In the genomic region with DNA sequence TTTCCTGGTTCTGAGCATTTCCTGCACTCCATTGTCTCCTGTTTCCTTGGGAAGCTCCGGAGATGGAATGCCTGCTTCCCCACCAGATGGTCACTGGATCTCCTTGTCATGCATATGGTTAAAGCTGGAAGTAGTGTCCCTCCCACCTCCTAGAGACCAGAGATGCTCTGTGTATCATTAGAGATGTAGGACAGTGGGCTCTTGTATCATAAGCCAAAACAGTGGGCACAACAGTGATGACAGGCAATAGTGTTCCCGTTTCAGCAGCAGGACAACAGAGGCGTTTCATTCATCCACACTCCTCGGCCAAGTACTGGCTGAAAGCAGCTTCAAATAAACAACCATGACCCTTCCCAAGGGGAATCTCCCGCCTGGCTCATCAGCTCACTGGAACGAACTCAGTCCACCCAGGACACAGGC, we compare ENCODE assay signal across 19 cellular contexts.
DNase-seq lines count a peak whose midpoint lies in the region; ATAC-seq lines count a peak whose summit lies in the region.
"Had no signal": no experiment of that assay in that cellular context is flagged by ENCODE, and none has a peak within 500 bp of the region (broad histone marks: within the 10 kb centered on the region; RNA-seq: fewer than 3 reads in every experiment).

No MANE protein-coding gene starts in this region.

- peak; percentile 96 for DNase-seq in Ammon's horn (ENCODE audit: low spot score)
- DNase-seq in amygdala (lab: John Stamatoyannopoulos, UW), result peak in 53 of 56 donors; percentile 13 to 89 (median 59)
- DNase-seq in foreskin melanocyte, result peak; percentile 45
- DNase-seq in occipital lobe (lab: John Stamatoyannopoulos, UW), result peak; percentile 57
- DNase-seq in HT-29 (ENCODE audit: low spot score), result no peak
- DNase-seq in A172 (ENCODE audit: low spot score), result no peak
- DNase-seq in iPS-NIHi7 (ENCODE audit: extremely low spot score), result no peak
- DNase-seq: activated CD4-positive, alpha-beta T cell treated with anti-CD3 and anti-CD28 coated beads, Interleukin-2, amount 50 U/mL, for 4 hours; activated naive CD4-positive, alpha-beta T cell treated with anti-CD3 and anti-CD28 coated beads for 36 hours; CD8-positive, alpha-beta memory T cell; HCEC 1CT; heart left ventricle; IMR-90; mesendoderm; MG63; NCI-H226; upper lobe of right lung had no signal

- no peak for ATAC-seq in GM21717 (IDR thresholded peaks at IDR 0.05; ENCODE audit: unreplicated experiment)
- ATAC-seq: stimulated activated memory B cell treated with anti-CD40 and anti-IgM and Interleukin-4, amounts not matched to agents 10 μg/mL and 1 μg/mL and 100 μg/mL, for 72 hours; upper lobe of right lung had no signal

Comparison
In these comparisons a context has a peak if more than half of its experiments do, and no peak if none do; other contexts are left out.
1. DNase-seq: peak in Ammon's horn (single experiment), amygdala (53 of 56), foreskin melanocyte (single experiment) and occipital lobe (single experiment); none in HT-29 (single experiment), A172 (single experiment) and iPS-NIHi7 (single experiment).